ENCODE assay signal across 1 cellular context in the genomic region with DNA sequence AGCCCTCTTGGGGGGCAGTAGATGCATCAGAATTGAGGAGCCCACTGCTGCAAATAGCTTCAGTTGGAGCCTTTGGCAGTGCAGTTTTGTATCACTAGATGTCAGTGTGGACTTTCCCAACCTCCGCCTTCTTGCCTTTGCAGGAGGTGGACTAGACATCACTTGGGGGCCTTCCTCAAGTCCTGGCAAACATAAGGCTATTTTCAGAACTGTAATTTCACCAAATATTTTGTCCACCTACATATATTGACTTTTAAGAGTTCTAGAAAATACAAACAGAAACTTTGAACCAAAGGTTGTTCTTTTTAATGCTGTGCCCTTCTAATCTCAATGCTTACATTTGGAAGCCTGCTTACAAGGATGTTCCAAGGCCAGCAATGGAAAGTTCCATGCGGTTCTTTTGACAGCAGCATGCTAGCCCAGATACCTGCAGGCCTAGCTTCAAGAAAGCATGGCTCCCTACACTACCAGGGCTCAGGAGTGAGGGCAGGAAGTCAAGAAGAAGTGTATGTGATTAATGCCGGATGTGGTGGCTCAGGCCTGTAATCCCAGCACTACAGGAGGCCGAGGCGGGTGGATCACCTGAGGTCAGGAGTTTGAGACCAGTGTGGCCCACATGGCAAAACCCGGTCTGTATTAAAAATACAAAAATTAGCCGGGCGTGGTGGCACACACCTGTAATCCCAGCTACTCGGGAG.
TF ChIP-seq lines count a peak whose summit lies in the region.

No MANE protein-coding gene starts in this region.

TF ChIP-seq in K562, 482 proteins besides CTCF, POLR2A, EP300 and RAD21 (continued from another document):
- TF ChIP-seq, protein P1, sequence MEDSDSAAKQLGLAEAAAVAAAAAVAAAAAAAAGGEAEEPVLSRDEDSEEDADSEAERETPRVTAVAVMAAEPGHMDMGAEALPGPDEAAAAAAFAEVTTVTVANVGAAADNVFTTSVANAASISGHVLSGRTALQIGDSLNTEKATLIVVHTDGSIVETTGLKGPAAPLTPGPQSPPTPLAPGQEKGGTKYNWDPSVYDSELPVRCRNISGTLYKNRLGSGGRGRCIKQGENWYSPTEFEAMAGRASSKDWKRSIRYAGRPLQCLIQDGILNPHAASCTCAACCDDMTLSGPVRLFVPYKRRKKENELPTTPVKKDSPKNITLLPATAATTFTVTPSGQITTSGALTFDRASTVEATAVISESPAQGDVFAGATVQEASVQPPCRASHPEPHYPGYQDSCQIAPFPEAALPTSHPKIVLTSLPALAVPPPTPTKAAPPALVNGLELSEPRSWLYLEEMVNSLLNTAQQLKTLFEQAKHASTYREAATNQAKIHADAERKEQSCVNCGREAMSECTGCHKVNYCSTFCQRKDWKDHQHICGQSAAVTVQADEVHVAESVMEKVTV (CRISPR knock-in tag; IDR thresholded peaks at IDR 0.05), result peak; percentile 78
- TF ChIP-seq MAZ (CRISPR knock-in tag; conservative IDR thresholded peaks at IDR 0.05 in 1 of 2, IDR thresholded peaks at IDR 0.05 in 1 of 2), result 0 out of 4 replicates have a peak, but pooled peaks of 1 of the 2 experiments have one; percentile 18
